Comparison of ENCODE assay signal across 17 cellular contexts in the genomic region with DNA sequence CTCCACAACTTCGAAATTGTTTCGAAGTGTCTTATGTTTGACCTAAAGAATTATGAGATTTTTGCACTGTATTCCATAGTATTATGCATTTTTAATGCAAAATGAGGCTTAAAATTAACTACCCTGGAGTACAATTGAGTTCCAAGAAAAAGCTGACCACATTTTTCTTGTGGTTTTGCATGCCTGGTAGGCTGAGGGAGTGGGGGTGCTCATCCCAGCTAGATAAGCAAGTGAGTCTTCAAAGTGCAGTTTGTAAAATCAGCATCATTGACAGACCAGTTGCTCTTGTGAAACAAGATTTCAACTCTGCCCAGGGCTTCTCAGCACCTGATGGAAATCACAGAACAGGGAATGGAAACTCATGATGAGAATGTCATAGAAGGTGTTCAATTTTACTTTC. TPM values are rescaled to one million over a fixed set of nuclear protein-coding genes. Genes with fewer than 3 reads are reported as not detected.
A peak's percentile ranks its signal among the peaks of the same experiment; 100 is the strongest.
DNase-seq lines count a peak whose midpoint lies in the region; ATAC-seq and TF ChIP-seq lines count a peak whose summit lies in the region.
"Had no signal": no experiment of that assay in that cellular context is flagged by ENCODE, and none has a peak within 500 bp of the region (broad histone marks: within the 10 kb centered on the region; RNA-seq: fewer than 3 reads in every experiment).

No MANE protein-coding gene starts in this region.

- no peaks in the 10 kb centered on the region for H4K20me1 ChIP-seq in smooth muscle cell (ENCODE audit: low read depth)

- no peaks in the 10 kb centered on the region for H3K79me2 ChIP-seq in smooth muscle cell (ENCODE audit: low read depth)

- H3K27ac ChIP-seq in SJCRH30 (no peak overlapping the region), smooth muscle cell (ENCODE audit: low read depth) (no peak overlapping the region), heart right ventricle (no peak overlapping the region), esophagus muscularis mucosa (replicated peaks in 1 of 4) (no peak overlapping the region)
- H3K27ac ChIP-seq: epithelial cell of prostate had no signal

- no peak for ATAC-seq in heart right ventricle
- ATAC-seq: sciatic nerve had no signal

- peaks cover 43% of the 10 kb centered on the region for H3K4me1 ChIP-seq in HAP-1
- H3K4me1 ChIP-seq in SJCRH30 = no peaks in the 10 kb centered on the region
- H3K4me1 ChIP-seq in smooth muscle cell (ENCODE audit: low read depth) = peaks cover 45% of the 10 kb centered on the region
- no peaks in the 10 kb centered on the region for H3K4me1 ChIP-seq in heart right ventricle
- H3K4me1 ChIP-seq in esophagus muscularis mucosa = no peaks in the 10 kb centered on the region

- in situ Hi-C loops in HAP-1 (cut with MboI; ENCODE audit: low sequenced_read_pairs) = no loop called here

- no peak for TF ChIP-seq EP300 in esophagus muscularis mucosa (IDR thresholded peaks at IDR 0.05)

- H3K9me3 ChIP-seq in HAP-1 (no peaks in the 10 kb centered on the region), SJCRH30 (replicated peaks) (no peaks in the 10 kb centered on the region), smooth muscle cell (replicated peaks; ENCODE audit: low read depth) (no peaks in the 10 kb centered on the region), heart right ventricle (peaks cover 0 to 3% (median 0%) of the 10 kb centered on the region in 11 donors), esophagus muscularis mucosa (no peaks in the 10 kb centered on the region)

- H3K36me3 ChIP-seq in HAP-1 (replicated peaks) = no peaks in the 10 kb centered on the region
- H3K36me3 ChIP-seq in SJCRH30 = no peaks in the 10 kb centered on the region
- no peaks in the 10 kb centered on the region for H3K36me3 ChIP-seq in smooth muscle cell (ENCODE audit: low read depth)
- H3K36me3 ChIP-seq in heart right ventricle = no peaks in the 10 kb centered on the region
- H3K36me3 ChIP-seq in esophagus muscularis mucosa = no peaks in the 10 kb centered on the region

- no peaks in the 10 kb centered on the region for H3K27me3 ChIP-seq in HAP-1 (ENCODE audit: low read depth)
- H3K27me3 ChIP-seq in SJCRH30 = no peaks in the 10 kb centered on the region
- H3K27me3 ChIP-seq in smooth muscle cell (ENCODE audit: low read depth) = no peaks in the 10 kb centered on the region
- H3K27me3 ChIP-seq in heart right ventricle = peaks cover 0 to 3% (median 0%) of the 10 kb centered on the region in 7 donors
- H3K27me3 ChIP-seq in esophagus muscularis mucosa = no peaks in the 10 kb centered on the region

- no peak for TF ChIP-seq POLR2A in esophagus muscularis mucosa (IDR thresholded peaks at IDR 0.05; ENCODE audit: low read depth)

- H3K9ac ChIP-seq in smooth muscle cell (ENCODE audit: low read depth) = no peak overlapping the region

- H3K4me3 ChIP-seq in HAP-1 = no peak overlapping the region
- H3K4me3 ChIP-seq in SJCRH30 = no peak overlapping the region
- H3K4me3 ChIP-seq in fibroblast of mammary gland (ENCODE audit: control insufficient read depth, low read depth, low read length) = no peak overlapping the region
- H3K4me3 ChIP-seq in smooth muscle cell = no peak overlapping the region
- H3K4me3 ChIP-seq in heart right ventricle = no peak overlapping the region
- no peak overlapping the region for H3K4me3 ChIP-seq in esophagus muscularis mucosa
- H3K4me3 ChIP-seq: lung had no signal

- intact Hi-C loops in heart right ventricle (cut with DNase I) (no loop called here), posterior vena cava (cut with DNase I) (loop anchor here in 1 of 2 donors (1.0 kb wide), 1 partner anchor 22 kb away; no protein-coding TSS in a partner anchor), esophagus muscularis mucosa (cut with DNase I) (no loop called here)

- no peak overlapping the region for H2AFZ ChIP-seq in smooth muscle cell (ENCODE audit: low read depth)

- peak overlapping the region; percentile 11 for H3K4me2 ChIP-seq in smooth muscle cell

- 90% methylated on average over 2 of the region's 2 CpGs for WGBS in smooth muscle cell (ENCODE audit: low lambda C conversion rate)
- 64 to 78% methylated on average over 2 of the region's 2 CpGs for WGBS in heart right ventricle, 2 donors
- 78% methylated on average over 2 of the region's 2 CpGs for WGBS in esophagus muscularis mucosa

- no peak for TF ChIP-seq CTCF in fibroblast of mammary gland (conservative IDR thresholded peaks at IDR 0.05; ENCODE audit: control insufficient read depth, insufficient read depth, low read depth, low read length)
- no peak for TF ChIP-seq CTCF in smooth muscle cell (IDR thresholded peaks at IDR 0.05; ENCODE audit: borderline replicate concordance, insufficient read depth, poor library complexity, severe bottlenecking)
- no peak for TF ChIP-seq CTCF in heart right ventricle (IDR thresholded peaks at IDR 0.05)
- no peak for TF ChIP-seq CTCF in esophagus muscularis mucosa (IDR thresholded peaks at IDR 0.05)

- peak; percentile 19 to 31 for DNase-seq in HAP-1 (ENCODE audit: low spot score in 2 of 2)
- peak; percentile 5 to 6 for DNase-seq in SJCRH30
- peak; percentile 22 for DNase-seq in fibroblast of mammary gland (ENCODE audit: low read depth)
- DNase-seq in smooth muscle cell (lab: John Stamatoyannopoulos, UW; ENCODE audit: unreplicated experiment) = no peak
- DNase-seq in heart right ventricle = no peak
- DNase-seq in posterior vena cava (ENCODE audit: low spot score) = no peak
- no peak for DNase-seq in esophagus muscularis mucosa (ENCODE audit: extremely low spot score)
- DNase-seq: activated naive CD8-positive, alpha-beta T cell treated with anti-CD3 and anti-CD28 coated beads for 36 hours; activated T-cell treated with anti-CD3 and anti-CD28 coated beads for 4 hours; COR-L47; NCI-H1417 treated with DMSO at 0.1 percent for 48 hours; NCI-H446; stimulated activated naive CD4-positive, alpha-beta T cell; SW 1271 had no signal

- H3F3A ChIP-seq in smooth muscle cell (ENCODE audit: low read depth) = no peaks in the 10 kb centered on the region

RNA-seq across cellular contexts. Expression of a gene that starts 17.0 kb away (rescaled TPM):
- 80.7 and 91.6 TPM in 2 replicates for total RNA-seq in SJCRH30 (2014; rRNA removed; shearing (Covaris generic))
- total RNA-seq in smooth muscle cell (185 and 218 TPM in 2 replicates), heart right ventricle (100 to 1,000 TPM; 156 to 268 (median 213) TPM), posterior vena cava (10 to 100 TPM; 74.4 to 79.4 TPM), esophagus muscularis mucosa (100 to 1,000 TPM in 2 of 4 donors, 10 to 100 TPM in 2; 78.5 to 120 (median 90.3) TPM)
- polyA plus RNA-seq in smooth muscle cell (177 and 182 TPM in 2 replicates), heart right ventricle (100 to 1,000 TPM in 1 of 2 donors, 10 to 100 TPM in 1; 40.3 to 248 TPM)

Comparison
In these comparisons a context has a peak if more than half of its experiments do, and no peak if none do; other contexts are left out.
1. DNase-seq: peak in HAP-1 (2 of 2), SJCRH30 (2 of 2) and fibroblast of mammary gland (single experiment); none in smooth muscle cell (single experiment), heart right ventricle (0 of 2), posterior vena cava (single experiment) and esophagus muscularis mucosa (single experiment).